In genomic region chr12:7189398-7190267, GRCh38 we compare ENCODE assay signal across 8 cellular contexts. TPM values are rescaled to one million over a fixed set of nuclear protein-coding genes. Genes with fewer than 3 reads are reported as not detected.
DNase-seq lines count a peak whose midpoint lies in the region; TF ChIP-seq lines count a peak whose summit lies in the region.

Gene PEX5, plus strand, starts transcription at chr12:7189686. Its CDS starts 692 bp downstream, at chr12:7190378.

- no peak within 1 kb of the TSS for H3K23ac ChIP-seq in H9 (ENCODE audit: insufficient read length, low read depth, low read length)

- H2BK15ac ChIP-seq in H9 (ENCODE audit: low read depth, low read length) = no peak within 1 kb of the TSS

- no peaks in the 10 kb centered on the region for H4K20me1 ChIP-seq in H9 (ENCODE audit: control insufficient read depth, insufficient read depth, insufficient read length)

- H3K4me3 Mint-ChIP-seq in H9 (peak within 1 kb of the TSS; percentile 84 to 95), nephron progenitor cell (peak within 1 kb of the TSS; percentile 94)
- H3K4me3 Mint-ChIP-seq in stimulated activated naive CD8-positive, alpha-beta T cell treated with anti-CD3 and anti-CD28 coated beads, Interleukin-15, Interleukin-2, amounts not matched to agents 100 ng/mL and 50 ng/mL, for 24 hours = peak within 1 kb of the TSS; percentile 90

- no peak within 1 kb of the TSS for H2BK120ac ChIP-seq in H9 (ENCODE audit: low read depth, low read length, poor library complexity, severe bottlenecking)

- H3K4me1 Mint-ChIP-seq in H9 (peaks cover 17 to 26% of the 10 kb centered on the region in 2 experiments), nephron progenitor cell (peaks cover 55% of the 10 kb centered on the region)
- H3K4me1 Mint-ChIP-seq in stimulated activated naive CD8-positive, alpha-beta T cell treated with anti-CD3 and anti-CD28 coated beads, Interleukin-15, Interleukin-2, amounts not matched to agents 100 ng/mL and 50 ng/mL, for 24 hours (ENCODE audit: low read depth) = peaks cover 49% of the 10 kb centered on the region

- H3K4me2 ChIP-seq in H9 (ENCODE audit: insufficient read depth, insufficient read length, low read length) = peak within 1 kb of the TSS; percentile 96

- no peaks in the 10 kb centered on the region; the same call in 1 of the 2 replicates for H3K79me2 ChIP-seq in H9 (ENCODE audit: insufficient read depth, low read length)

- H2AFZ ChIP-seq in H9 (ENCODE audit: low read length) = peak within 1 kb of the TSS; percentile 78

- H3K27ac Mint-ChIP-seq in H9 (peak within 1 kb of the TSS; percentile 79 to 96 (median 91); a peak in 5 of 7 replicates), nephron progenitor cell (peak within 1 kb of the TSS; percentile 92)
- H3K27ac Mint-ChIP-seq in stimulated activated naive CD8-positive, alpha-beta T cell treated with anti-CD3 and anti-CD28 coated beads, Interleukin-15, Interleukin-2, amounts not matched to agents 100 ng/mL and 50 ng/mL, for 24 hours = peak within 1 kb of the TSS; percentile 92

- H2AK5ac ChIP-seq in H9 (ENCODE audit: insufficient read length, low read length) = no peak within 1 kb of the TSS

- peak within 1 kb of the TSS; percentile 6 for H3K9ac ChIP-seq in H9 (ENCODE audit: extremely low read depth, insufficient read length, low read length)

- no peaks in the 10 kb centered on the region for H3K27me3 ChIP-seq in H9 (ENCODE audit: insufficient read depth, low read length)

- H3K27me3 Mint-ChIP-seq in H9 (ENCODE audit: low read depth) = peaks cover 2% of the 10 kb centered on the region
- H3K27me3 Mint-ChIP-seq in nephron progenitor cell (ENCODE audit: low read depth, poor library complexity) = no peaks in the 10 kb centered on the region
- H3K27me3 Mint-ChIP-seq in stimulated activated naive CD8-positive, alpha-beta T cell treated with anti-CD3 and anti-CD28 coated beads, Interleukin-15, Interleukin-2, amounts not matched to agents 100 ng/mL and 50 ng/mL, for 24 hours = no peaks in the 10 kb centered on the region

- no peak within 1 kb of the TSS for H4K91ac ChIP-seq in H9 (ENCODE audit: insufficient read length, low read depth, low read length)

- TF ChIP-seq CTCF in H9 (conservative IDR thresholded peaks at IDR 0.05) = no peak
- TF ChIP-seq CTCF in nephron progenitor cell (IDR thresholded peaks at IDR 0.05) = no peak

- no peak within 1 kb of the TSS for H4K8ac ChIP-seq in H9 (replicated peaks; ENCODE audit: insufficient read length, low read depth, low read length)

- H3K4ac ChIP-seq in H9 (ENCODE audit: low read depth, low read length) = no peak within 1 kb of the TSS

- H2BK5ac ChIP-seq in H9 (ENCODE audit: insufficient read length, low read length) = no peak within 1 kb of the TSS

- peak within 1 kb of the TSS; percentile 38 for H3K14ac ChIP-seq in H9 (ENCODE audit: insufficient read depth, low read length)

- no peak within 1 kb of the TSS for H3K56ac ChIP-seq in H9 (ENCODE audit: insufficient read length, low read depth, low read length)

- DNase-seq in ELR (ENCODE audit: low read depth) = peak; percentile 96
- peak; percentile 97 for DNase-seq in H9
- peak; percentile 90 for DNase-seq in M059J (ENCODE audit: low read depth)
- peak; percentile 25 for DNase-seq in SIG-M5 (lab: John Stamatoyannopoulos, UW)
- peak; percentile 68 for DNase-seq in activated gamma-delta T cell (lab: John Stamatoyannopoulos, UW)
- peak; percentile 90 for DNase-seq in fibroblast of the conjunctiva (ENCODE audit: low read depth)
- DNase-seq in nephron progenitor cell = peak; percentile 83

- no peak within 1 kb of the TSS for H2BK12ac ChIP-seq in H9 (ENCODE audit: insufficient read length, low read depth, low read length)

- H3K79me1 ChIP-seq in H9 (ENCODE audit: insufficient read depth, low read depth, low read length, poor library complexity, severe bottlenecking) = no peaks in the 10 kb centered on the region

- no peaks in the 10 kb centered on the region for H3K9me3 ChIP-seq in H9 (ENCODE audit: control insufficient read depth, low read depth, low read length)

- no peak within 1 kb of the TSS for H3T11ph ChIP-seq in H9 (ENCODE audit: low read length)

- no peak within 1 kb of the TSS for H4K5ac ChIP-seq in H9 (ENCODE audit: insufficient read length, low read depth, low read length)

- peak within 1 kb of the TSS; percentile 2 for H3K18ac ChIP-seq in H9 (ENCODE audit: insufficient read length, low read depth, low read length)

- no peaks in the 10 kb centered on the region; a peak in 1 of 5 replicates for H3K9me3 Mint-ChIP-seq in H9
- no peaks in the 10 kb centered on the region for H3K9me3 Mint-ChIP-seq in nephron progenitor cell
- no peaks in the 10 kb centered on the region for H3K9me3 Mint-ChIP-seq in stimulated activated naive CD8-positive, alpha-beta T cell treated with anti-CD3 and anti-CD28 coated beads, Interleukin-15, Interleukin-2, amounts not matched to agents 100 ng/mL and 50 ng/mL, for 24 hours

- H3K23me2 ChIP-seq in H9 (ENCODE audit: insufficient read length, low read depth, low read length, poor library complexity, severe bottlenecking) = peaks cover 15% of the 10 kb centered on the region

- H3K36me3 Mint-ChIP-seq in H9 (ENCODE audit: insufficient read depth in 1 of 3, low read depth in 3 of 3) (peaks cover 25 to 29% (median 29%) of the 10 kb centered on the region in 3 experiments), nephron progenitor cell (ENCODE audit: low read depth) (peaks cover 30% of the 10 kb centered on the region)
- peaks cover 24% of the 10 kb centered on the region for H3K36me3 Mint-ChIP-seq in stimulated activated naive CD8-positive, alpha-beta T cell treated with anti-CD3 and anti-CD28 coated beads, Interleukin-15, Interleukin-2, amounts not matched to agents 100 ng/mL and 50 ng/mL, for 24 hours (ENCODE audit: low read depth)

- no CpG with 5 or more reads among the region's 68 CpGs for WGBS in H9 (ENCODE audit: extremely low coverage, insufficient read length, low lambda C conversion rate)

- H3K4me1 ChIP-seq in H9 (ENCODE audit: insufficient read depth, low read length) = peaks cover 3% of the 10 kb centered on the region; the same call in 1 of the 2 replicates

- no peak within 1 kb of the TSS for H2BK20ac ChIP-seq in H9 (ENCODE audit: low read depth, low read length, poor library complexity, severe bottlenecking)

- H3K27ac ChIP-seq in H9 (ENCODE audit: insufficient read length, low read depth, low read length) = no peak within 1 kb of the TSS

RNA-seq across cellular contexts. Expression of gene PEX5, which starts in this region (rescaled TPM):
- total RNA-seq in H9 (2021) = 38.1 and 40.5 TPM in 2 replicates
- 13.9 and 18.0 TPM in 2 replicates for total RNA-seq in M059J (2014; rRNA removed; shearing (Covaris generic))

Comparison
In these comparisons a context has a peak if more than half of its experiments do, and no peak if none do; other contexts are left out.
1. DNase-seq: peak in every context shown above with its lines; median percentile 97 in H9; 96 in ELR; 90 in M059J; 90 in fibroblast of the conjunctiva; 83 in nephron progenitor cell; 68 in activated gamma-delta T cell; 25 in SIG-M5.